Comparison of ENCODE assay signal across 21 cellular contexts in the genomic region with DNA sequence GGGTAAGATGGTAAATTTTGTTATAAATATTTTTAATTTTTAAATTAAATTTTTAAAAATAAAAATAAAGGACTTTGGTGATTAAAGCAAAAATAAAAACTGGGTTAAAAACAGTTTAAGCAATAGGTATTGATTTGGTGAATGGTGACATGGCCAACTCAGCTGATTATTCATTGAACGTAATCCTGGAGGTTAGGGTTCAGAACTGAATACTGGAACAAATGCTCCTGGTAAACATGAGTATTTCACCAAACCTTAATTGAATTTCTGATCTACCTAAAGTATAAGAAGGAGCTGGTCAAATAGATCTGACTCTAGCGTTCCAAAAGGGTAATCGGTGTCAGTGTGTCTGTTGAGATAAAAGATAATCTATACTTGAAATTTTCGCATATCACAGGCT.
DNase-seq lines count a peak whose midpoint lies in the region; ATAC-seq, FAIRE-seq and TF ChIP-seq lines count a peak whose summit lies in the region.
"Had no signal": no experiment of that assay in that cellular context is flagged by ENCODE, and none has a peak within 500 bp of the region (broad histone marks: within the 10 kb centered on the region; RNA-seq: fewer than 3 reads in every experiment).

No MANE protein-coding gene starts in this region.

- peak; percentile 20 to 30 for TF ChIP-seq RAD21 in liver (IDR thresholded peaks at IDR 0.05)
- no peak for TF ChIP-seq RAD21 in HepG2 (CRISPR knock-in tag; IDR thresholded peaks at IDR 0.05)

- H3K9ac ChIP-seq in liver (ENCODE audit: low read depth in 1 of 2, low read length in 2 of 2) (no peak overlapping the region), HepG2 (ENCODE audit: insufficient read depth, low read depth, low read length) (no peak overlapping the region), colonic mucosa (ENCODE audit: low read depth in 2 of 2, low read length in 2 of 2) (no peak overlapping the region)

- H3K4me1 Mint-ChIP-seq in WTC11 = peaks cover 11% of the 10 kb centered on the region
- H3K4me1 Mint-ChIP-seq: CD4-positive, alpha-beta memory T cell had no signal

- H3K4me1 ChIP-seq in liver (ENCODE audit: control insufficient read depth in 4 of 4, insufficient read depth in 4 of 4, low read length in 3 of 4) = peaks cover 0 to 22% (median 3%) of the 10 kb centered on the region in 4 donors
- peaks cover 7% of the 10 kb centered on the region for H3K4me1 ChIP-seq in HepG2 (ENCODE audit: insufficient read depth, low read length)
- H3K4me1 ChIP-seq in colonic mucosa = peaks cover 5% of the 10 kb centered on the region

- H4K20me1 ChIP-seq in HepG2 (ENCODE audit: insufficient read depth, low read length) = no peaks in the 10 kb centered on the region

- no TSS peak for BruUV-seq in HepG2 (replicated peaks; lab: Mats Ljungman, UMichigan)

- CTCF ChIA-PET in HepG2 (lab: Yijun Ruan, JAX; ENCODE audit: low intra/inter-chr PET ratio, low total read pairs) (no interaction called here), WTC11 (lab: Charles Lee) (no interaction called here)

- no peaks in the 10 kb centered on the region for H3K79me2 ChIP-seq in HepG2 (ENCODE audit: insufficient read depth, low read length)

- in situ Hi-C loops in HepG2 (cut with HindIII; ENCODE audit: extremely low pct_ligation_motif_present, low pct_unique_long_range_greater_than_20kb) = no loop called here

- no peak overlapping the region for H3K27ac Mint-ChIP-seq in WTC11
- H3K27ac Mint-ChIP-seq: CD4-positive, alpha-beta memory T cell; GM23338; H9 had no signal

- DNase-seq in HepG2 (ENCODE audit: low spot score) (no peak), WTC11 (ENCODE audit: low spot score) (no peak), left lobe of liver (ENCODE audit: low spot score) (no peak), colonic mucosa (no peak), SKM-1 (lab: John Stamatoyannopoulos, UW; ENCODE audit: unreplicated experiment) (no peak), retina (no peak)
- DNase-seq: C1 segment of cervical spinal cord; Calu3; CD4-positive, alpha-beta memory T cell; COR-L47; DMS153; DND-41; GDM1; H9 had no signal

- H3K9me3 ChIP-seq in liver (ENCODE audit: control insufficient read depth in 4 of 4, low read length in 3 of 4) (no peaks in the 10 kb centered on the region), HepG2 (ENCODE audit: low read length) (no peaks in the 10 kb centered on the region), colonic mucosa (no peaks in the 10 kb centered on the region)

- H3K36me3 ChIP-seq in liver (ENCODE audit: control insufficient read depth in 4 of 4, insufficient read depth in 3 of 4, low read depth in 1 of 4, low read length in 3 of 4) (no peaks in the 10 kb centered on the region), HepG2 (replicated peaks in 1 of 2; ENCODE audit: control insufficient read depth in 1 of 2, insufficient read depth in 2 of 2, low read length in 2 of 2) (no peaks in the 10 kb centered on the region), colonic mucosa (no peaks in the 10 kb centered on the region)

- 40% methylated on average over 4 of the region's 4 CpGs for WGBS in liver
- WGBS in HepG2 (ENCODE audit: low lambda C conversion rate) = 52% methylated on average over 4 of the region's 4 CpGs

- intact Hi-C loops in HepG2 (cut with micrococcal nuclease; ENCODE audit: unreplicated experiment) = no loop called here
- intact Hi-C loops in colonic mucosa (cut with DNase I) = no loop called here

- TF ChIP-seq CTCF in liver (IDR thresholded peaks at IDR 0.05; ENCODE audit: low read depth, low read length, missing input control) (no peak), HepG2 (CRISPR knock-in tag; IDR thresholded peaks at IDR 0.05) (no peak), WTC11 (IDR thresholded peaks at IDR 0.05) (no peak), colonic mucosa (IDR thresholded peaks at IDR 0.05) (no peak)

- no peak for TF ChIP-seq POLR2A in HepG2 (IDR thresholded peaks at IDR 0.05; ENCODE audit: insufficient read depth in 1 of 2, low read depth in 2 of 2, low read length in 2 of 2)

- no peak for FAIRE-seq in HepG2 (lab: Jason Lieb, UNC)
- FAIRE-seq: GM12878, GM19239 had no signal

- no peak overlapping the region for H3K4me2 ChIP-seq in HepG2 (ENCODE audit: low read depth, low read length)
- H3K4me2 ChIP-seq: GM23338 had no signal

- POLR2A ChIA-PET in HepG2 (lab: Yijun Ruan, JAX) (no interaction called here), WTC11 (lab: Charles Lee) (no interaction called here)

- H3K27me3 Mint-ChIP-seq in WTC11 (ENCODE audit: low read depth) = no peaks in the 10 kb centered on the region

- no peaks in the 10 kb centered on the region for H3K9me3 Mint-ChIP-seq in WTC11
- H3K9me3 Mint-ChIP-seq: CD4-positive, alpha-beta memory T cell; GM23338; H9 had no signal

- no peak overlapping the region for H3K4me3 ChIP-seq in liver (ENCODE audit: low read depth in 1 of 3, low read length in 3 of 3)
- no peak overlapping the region for H3K4me3 ChIP-seq in HepG2 (replicated peaks in 1 of 3; ENCODE audit: insufficient read depth in 1 of 3, low read depth in 2 of 3, low read length in 3 of 3)
- no peak overlapping the region for H3K4me3 ChIP-seq in colonic mucosa
- H3K4me3 ChIP-seq: GM12878, GM23338 had no signal

- TF ChIP-seq EP300 in HepG2 (IDR thresholded peaks at IDR 0.05; ENCODE audit: low read depth in 2 of 2, low read length in 2 of 2) = no peak
- TF ChIP-seq EP300 in HepG2 (CRISPR knock-in tag; IDR thresholded peaks at IDR 0.05; ENCODE audit: borderline replicate concordance) = no peak

- no peak overlapping the region for H3K4me3 Mint-ChIP-seq in WTC11
- H3K4me3 Mint-ChIP-seq: CD4-positive, alpha-beta memory T cell; GM23338; H9 had no signal

- H3K27ac ChIP-seq in liver (ENCODE audit: low read depth in 1 of 2, low read length in 2 of 2) (peak overlapping the region; percentile 49 to 83), HepG2 (ENCODE audit: extremely low read length, insufficient read depth, low read length) (no peak overlapping the region), colonic mucosa (no peak overlapping the region)
- H3K27ac ChIP-seq: 22Rv1 had no signal

- no peaks in the 10 kb centered on the region for H3K36me3 Mint-ChIP-seq in WTC11
- H3K36me3 Mint-ChIP-seq: CD4-positive, alpha-beta memory T cell had no signal

- no peaks in the 10 kb centered on the region for H3K27me3 ChIP-seq in liver (ENCODE audit: control insufficient read depth in 4 of 4, insufficient read depth in 4 of 4, low read length in 3 of 4)
- no peaks in the 10 kb centered on the region; a peak in 1 of 5 replicates for H3K27me3 ChIP-seq in HepG2 (ENCODE audit: control insufficient read depth in 1 of 2, insufficient read depth in 2 of 2, low read length in 2 of 2)
- H3K27me3 ChIP-seq in colonic mucosa = no peaks in the 10 kb centered on the region

- H2AFZ ChIP-seq in HepG2 (ENCODE audit: low read length) = no peak overlapping the region
- H2AFZ ChIP-seq: GM23338 had no signal

- ATAC-seq in HepG2 (no peak), WTC11 (no peak), left lobe of liver (peak; percentile 76), GM19463 (IDR thresholded peaks at IDR 0.05; ENCODE audit: unreplicated experiment) (no peak)
- ATAC-seq: GM12878, GM23338, HCT116 had no signal

TF ChIP-seq in HepG2, 621 proteins besides CTCF, POLR2A, EP300 and RAD21 (continues in another document):
- TF ChIP-seq KAT2B (IDR thresholded peaks at IDR 0.05; ENCODE audit: borderline replicate concordance, low read depth, low read length) (no peak), ZNF468 (CRISPR knock-in tag; IDR thresholded peaks at IDR 0.05) (no peak)

TF ChIP-seq in WTC11, 78 proteins besides CTCF, POLR2A, EP300 and RAD21:
- TF ChIP-seq, protein P1, sequence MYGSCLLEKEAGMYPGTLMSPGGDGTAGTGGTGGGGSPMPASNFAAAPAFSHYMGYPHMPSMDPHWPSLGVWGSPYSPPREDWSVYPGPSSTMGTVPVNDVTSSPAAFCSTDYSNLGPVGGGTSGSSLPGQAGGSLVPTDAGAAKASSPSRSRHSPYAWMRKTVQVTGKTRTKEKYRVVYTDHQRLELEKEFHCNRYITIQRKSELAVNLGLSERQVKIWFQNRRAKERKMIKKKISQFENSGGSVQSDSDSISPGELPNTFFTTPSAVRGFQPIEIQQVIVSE (CRISPR knock-in tag; IDR thresholded peaks at IDR 0.05; ENCODE audit: borderline replicate concordance) = no peak
- 0 out of 2 replicates have a peak, but pooled peaks have one; percentile 20 for TF ChIP-seq HMGA2 (CRISPR knock-in tag; IDR thresholded peaks at IDR 0.05)

Comparison
In these comparisons a context has a peak if more than half of its experiments do, and no peak if none do; other contexts are left out.
1. H3K27ac ChIP-seq: peak in liver (2 of 2); none in HepG2 (single experiment) and colonic mucosa (single experiment).